22 cellular contexts compared by ENCODE assay signal in genomic region chr18:56294484-56295183, GRCh38.
"Had no signal": no experiment of that assay in that cellular context is flagged by ENCODE, and none has a peak within 500 bp of the region (broad histone marks: within the 10 kb centered on the region; RNA-seq: fewer than 3 reads in every experiment).

No MANE protein-coding gene starts in this region.

- H3K36me3 Mint-ChIP-seq: brain, natural killer cell had no signal

- H3K36me3 ChIP-seq: gastrocnemius medialis, heart right ventricle, right atrium auricular region, tibial artery had no signal

- H3K4me1 ChIP-seq: right atrium auricular region, tibial artery had no signal

- ATAC-seq: effector memory CD8-positive, alpha-beta T cell; gastrocnemius medialis; heart right ventricle; left lobe of liver; mucosa of descending colon; natural killer cell had no signal

- H3K27me3 Mint-ChIP-seq: brain; central memory CD8-positive, alpha-beta T cell; effector memory CD8-positive, alpha-beta T cell had no signal

- H3K9me3 ChIP-seq: gastrocnemius medialis, heart right ventricle, mucosa of descending colon, right atrium auricular region, tibial artery had no signal

- H3K4me3 ChIP-seq: gastrocnemius medialis, heart right ventricle, mucosa of descending colon, right atrium auricular region, skin epidermis, tibial artery had no signal

- H3K4me3 Mint-ChIP-seq: brain; central memory CD8-positive, alpha-beta T cell; effector memory CD8-positive, alpha-beta T cell; natural killer cell had no signal

- H3K9me3 Mint-ChIP-seq: activated T-helper 2 cell treated with anti-CD3 and anti-CD28 coated beads, Interferon-gamma antibody, Interleukin-2, Interleukin-4, amounts not matched to agents 10 μg/mL and 5 μg/mL and 100 μg/mL, durations not matched to agents 14 hours and 24 hours and 36 hours had no signal

- H3K27me3 ChIP-seq: gastrocnemius medialis, heart right ventricle, right atrium auricular region, tibial artery had no signal

- H3K27ac Mint-ChIP-seq: activated T-helper 2 cell treated with anti-CD3 and anti-CD28 coated beads, Interferon-gamma antibody, Interleukin-2, Interleukin-4, amounts not matched to agents 10 μg/mL and 5 μg/mL and 100 μg/mL, durations not matched to agents 14 hours and 24 hours and 36 hours; brain; effector memory CD8-positive, alpha-beta T cell; natural killer cell had no signal

- H3K27ac ChIP-seq: epithelial cell of prostate, gastrocnemius medialis, heart right ventricle, right atrium auricular region, skin epidermis, tibial artery had no signal

- DNase-seq: activated CD4-positive, alpha-beta T cell treated with anti-CD3 and anti-CD28 coated beads, Interleukin-2, amount 50 U/mL, for 1 hour; activated naive CD4-positive, alpha-beta T cell treated with anti-CD3 and anti-CD28 coated beads, Interleukin-2, amount 50 U/mL, for 16 hours; activated T-cell treated with anti-CD3 and anti-CD28 coated beads for 4 hours; amniotic stem cell; cortex of kidney; effector memory CD8-positive, alpha-beta T cell; gastrocnemius medialis; heart right ventricle; islet precursor cell; mammary epithelial cell; mucosa of descending colon; natural killer cell; nucleus accumbens; stimulated activated CD4-positive, alpha-beta T cell treated with anti-CD3 and anti-CD28 coated beads, Interleukin-4, amount 100 ng/mL, for 4 hours; tibial artery had no signal
